Comparison of ENCODE assay signal across 23 cellular contexts in the genomic region with DNA sequence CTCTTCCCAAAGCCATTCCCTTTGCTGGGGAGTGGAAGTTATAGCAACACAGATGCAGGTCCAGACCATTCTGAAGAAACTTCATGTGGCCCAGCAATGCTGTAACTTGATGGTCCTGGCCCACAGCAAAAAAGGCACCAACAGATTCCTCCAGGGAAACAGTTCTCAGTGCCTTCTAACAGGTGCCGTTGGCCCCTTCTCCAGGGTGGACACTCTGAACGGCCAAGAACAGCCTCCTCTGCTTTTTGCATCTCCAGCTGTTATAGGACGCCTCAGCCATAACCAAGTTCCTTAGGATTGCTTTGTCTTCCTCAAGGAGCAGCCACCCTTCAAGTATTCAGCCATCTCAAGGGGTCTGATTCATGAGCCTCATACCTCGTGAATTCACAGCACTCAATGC. TPM values are rescaled to one million over a fixed set of nuclear protein-coding genes. Genes with fewer than 3 reads are reported as not detected.
DNase-seq lines count a peak whose midpoint lies in the region; ATAC-seq and TF ChIP-seq lines count a peak whose summit lies in the region.
"Had no signal": no experiment of that assay in that cellular context is flagged by ENCODE, and none has a peak within 500 bp of the region (broad histone marks: within the 10 kb centered on the region; RNA-seq: fewer than 3 reads in every experiment).

No MANE protein-coding gene starts in this region.

- H3K9me3 Mint-ChIP-seq in osteocyte (ENCODE audit: unreplicated experiment) = peaks cover 5% of the 10 kb centered on the region

- WGBS in testis, 2 donors = 78% methylated on average over 4 of the region's 4 CpGs

- H3K4me1 ChIP-seq in testis = no peaks in the 10 kb centered on the region
- H3K4me1 ChIP-seq: Caco-2 had no signal

- intact Hi-C loops in testis (cut with DNase I; ENCODE audit: low total_unique reads) = no loop called here

- H3K36me3 Mint-ChIP-seq in osteocyte (ENCODE audit: unreplicated experiment) = no peaks in the 10 kb centered on the region
- H3K36me3 Mint-ChIP-seq: CD4-positive, CD25-positive, alpha-beta regulatory T cell; CD8-positive, alpha-beta T cell had no signal

- no peaks in the 10 kb centered on the region for H3K9me3 ChIP-seq in testis
- H3K9me3 ChIP-seq: BLaER1, Caco-2 had no signal

- peak; percentile 29 for DNase-seq in activated CD8-positive, alpha-beta memory T cell treated with anti-CD3 and anti-CD28 coated beads, Interleukin-2, amount 50 U/mL, for 48 hours
- no peak for DNase-seq in activated CD8-positive, alpha-beta memory T cell treated with anti-CD3 and anti-CD28 coated beads for 24 hours
- DNase-seq in coronary artery (ENCODE audit: low spot score) = peak; percentile 33
- peak; percentile 51 for DNase-seq in osteocyte (ENCODE audit: extremely low spot score, unreplicated experiment)
- DNase-seq in testis = no peak
- DNase-seq: CD4-positive, CD25-positive, alpha-beta regulatory T cell; DMS 273 treated with DMSO at 0.1 percent for 48 hours; DMS79; EL; GDM1; H9 had no signal

- no peak for TF ChIP-seq POLR2A in testis (IDR thresholded peaks at IDR 0.05)

- H3K27me3 Mint-ChIP-seq in osteocyte (ENCODE audit: unreplicated experiment) = no peaks in the 10 kb centered on the region
- H3K27me3 Mint-ChIP-seq: CD4-positive, CD25-positive, alpha-beta regulatory T cell had no signal

- H3K27ac ChIP-seq in coronary artery = no peak overlapping the region
- H3K27ac ChIP-seq in testis = no peak overlapping the region
- H3K27ac ChIP-seq: 22Rv1, BLaER1, C4-2B had no signal

- no peaks in the 10 kb centered on the region for H3K36me3 ChIP-seq in testis (ENCODE audit: low read depth, missing control alignments)
- H3K36me3 ChIP-seq: BLaER1 had no signal

- H3K27ac Mint-ChIP-seq in osteocyte (ENCODE audit: unreplicated experiment) = no peak overlapping the region
- H3K27ac Mint-ChIP-seq: B cell; CD4-positive, CD25-positive, alpha-beta regulatory T cell; CD8-positive, alpha-beta T cell; GM23338; H9 had no signal

- ATAC-seq in HG02981 (IDR thresholded peaks at IDR 0.05; ENCODE audit: unreplicated experiment) = no peak
- ATAC-seq: CD8-positive, alpha-beta T cell; GM12878; GM23338; HCT116 had no signal

- TF ChIP-seq CTCF in coronary artery (IDR thresholded peaks at IDR 0.05) (no peak), osteocyte (IDR thresholded peaks at IDR 0.05) (no peak), testis (IDR thresholded peaks at IDR 0.05) (no peak)

- no peaks in the 10 kb centered on the region for H3K27me3 ChIP-seq in testis
- H3K27me3 ChIP-seq: BLaER1 had no signal

- H3K4me1 Mint-ChIP-seq in osteocyte (ENCODE audit: unreplicated experiment) = no peaks in the 10 kb centered on the region
- H3K4me1 Mint-ChIP-seq: B cell; CD4-positive, CD25-positive, alpha-beta regulatory T cell had no signal

- no peak overlapping the region for H3K4me3 Mint-ChIP-seq in osteocyte (ENCODE audit: unreplicated experiment)
- H3K4me3 Mint-ChIP-seq: B cell; CD4-positive, CD25-positive, alpha-beta regulatory T cell; CD8-positive, alpha-beta T cell; GM23338; H9 had no signal

- H3K4me3 ChIP-seq in coronary artery (no peak overlapping the region), testis (no peak overlapping the region)
- H3K4me3 ChIP-seq: BLaER1, GM12878, GM23338 had no signal

RNA-seq across cellular contexts. Expression of a gene that starts 38.0 kb away (rescaled TPM):
- total RNA-seq in osteocyte (not detected in 2 replicates), testis (under 1 TPM; 0.55 to 0.74 TPM)
- 16.0 TPM for polyA plus RNA-seq in testis (ENCODE audit: insufficient read depth, low read depth, low replicate concordance)
- total RNA-seq: B cell; CD4-positive, CD25-positive, alpha-beta regulatory T cell; CD8-positive, alpha-beta T cell; GM23338; H4; H9 had no signal
- polyA plus RNA-seq: AG04450; CD4-positive, CD25-positive, alpha-beta regulatory T cell; GM23338 had no signal

Comparison
In these comparisons a context has a peak if more than half of its experiments do, and no peak if none do; other contexts are left out.
1. DNase-seq: peak in activated CD8-positive, alpha-beta memory T cell treated with anti-CD3 and anti-CD28 coated beads, Interleukin-2, amount 50 U/mL, for 48 hours (single experiment), coronary artery (single experiment) and osteocyte (single experiment); none in activated CD8-positive, alpha-beta memory T cell treated with anti-CD3 and anti-CD28 coated beads for 24 hours (single experiment) and testis (single experiment).